ENCODE assay signal across 14 cellular contexts in the genomic region with DNA sequence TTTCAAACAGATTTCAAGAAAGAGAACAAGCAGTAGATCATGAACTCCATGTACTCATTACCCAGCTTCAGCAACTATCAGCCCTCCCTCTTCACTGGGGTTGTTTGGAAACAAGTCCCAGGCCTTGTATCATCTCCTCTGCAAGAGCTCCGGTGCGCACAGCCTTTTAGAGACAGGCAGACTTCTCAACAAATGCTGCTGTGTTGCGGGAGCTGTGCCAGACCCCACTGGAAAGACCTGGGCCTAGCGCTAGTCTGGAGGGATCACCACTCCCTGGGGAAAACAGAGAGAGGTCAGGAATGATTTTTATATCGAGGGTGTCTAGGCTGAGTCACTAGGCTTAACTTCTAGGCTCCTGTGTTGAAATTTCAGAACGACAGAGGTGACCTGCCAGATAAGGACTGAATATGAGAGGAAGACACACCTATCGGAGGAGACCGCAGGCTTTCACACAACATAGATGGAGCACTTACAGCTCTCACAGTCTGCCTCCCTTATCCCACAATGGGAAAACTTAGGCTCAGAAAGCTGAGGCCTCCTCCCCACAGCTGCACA.
"Had no signal": no experiment of that assay in that cellular context is flagged by ENCODE, and none has a peak within 500 bp of the region (broad histone marks: within the 10 kb centered on the region; RNA-seq: fewer than 3 reads in every experiment).

No MANE protein-coding gene starts in this region.

- ATAC-seq: left lung, sciatic nerve, T-helper 17 cell had no signal

- H3K27ac Mint-ChIP-seq: activated naive CD4-positive, alpha-beta T cell treated with anti-CD3 and anti-CD28 coated beads, Interleukin-2, amount 10 ng/mL, durations not matched to agents 7 days and 5 days; activated T-helper 2 cell treated with anti-CD3 and anti-CD28 coated beads, Interferon-gamma antibody, Interleukin-2, Interleukin-4, amounts not matched to agents 10 μg/mL and 5 μg/mL and 100 μg/mL, durations not matched to agents 14 hours and 24 hours and 36 hours; T-helper 17 cell had no signal

- H3K27ac ChIP-seq: adrenal gland, esophagus muscularis mucosa, left lung, neutrophil, suprapubic skin had no signal

- H3K4me1 ChIP-seq: adrenal gland, left lung, suprapubic skin had no signal

- H3K4me3 ChIP-seq: adrenal gland, esophagus muscularis mucosa, left lung, suprapubic skin had no signal

- H3K9me3 ChIP-seq: adrenal gland, esophagus muscularis mucosa, left lung, neutrophil, suprapubic skin had no signal

- H3K4me1 Mint-ChIP-seq: activated naive CD4-positive, alpha-beta T cell treated with anti-CD3 and anti-CD28 coated beads, Interleukin-2, amount 10 ng/mL, durations not matched to agents 7 days and 5 days had no signal

- H3K4me3 Mint-ChIP-seq: activated naive CD4-positive, alpha-beta T cell treated with anti-CD3 and anti-CD28 coated beads, Interleukin-2, amount 10 ng/mL, durations not matched to agents 7 days and 5 days; T-helper 17 cell had no signal

- H3K36me3 Mint-ChIP-seq: activated naive CD4-positive, alpha-beta T cell treated with anti-CD3 and anti-CD28 coated beads, Interleukin-2, amount 10 ng/mL, durations not matched to agents 7 days and 5 days had no signal

- DNase-seq: activated CD4-positive, CD25-positive, alpha-beta regulatory T cell; activated naive CD4-positive, alpha-beta T cell treated with anti-CD3 and anti-CD28 coated beads, Interleukin-2, amount 10 ng/mL, durations not matched to agents 7 days and 5 days; foreskin fibroblast; left lung; mesenchymal stem cell; stimulated activated CD4-positive, alpha-beta T cell treated with anti-CD3 and anti-CD28 coated beads, Interleukin-12 subunit alpha, Interleukin-12 subunit beta, amount 100 ng/mL, for 4 hours; stimulated activated naive CD4-positive, alpha-beta T cell treated with Interleukin-2 at 50 U/mL for 16 hours; T-helper 17 cell had no signal

- H3K27me3 ChIP-seq: adrenal gland, esophagus muscularis mucosa, left lung, neutrophil, suprapubic skin had no signal

- H3K9me3 Mint-ChIP-seq: activated naive CD4-positive, alpha-beta T cell treated with anti-CD3 and anti-CD28 coated beads, Interleukin-2, amount 10 ng/mL, durations not matched to agents 7 days and 5 days; activated T-helper 2 cell treated with anti-CD3 and anti-CD28 coated beads, Interferon-gamma antibody, Interleukin-2, Interleukin-4, amounts not matched to agents 10 μg/mL and 5 μg/mL and 100 μg/mL, durations not matched to agents 14 hours and 24 hours and 36 hours had no signal

- H3K36me3 ChIP-seq: adrenal gland, esophagus muscularis mucosa, left lung, neutrophil, suprapubic skin had no signal
